In genomic region chr9:113219186-113219936, GRCh38 we compare ENCODE assay signal across 8 cellular contexts. TPM values are rescaled to one million over a fixed set of nuclear protein-coding genes. Genes with fewer than 3 reads are reported as not detected.
A peak's percentile ranks its signal among the peaks of the same experiment; 100 is the strongest.
DNase-seq lines count a peak whose midpoint lies in the region; ATAC-seq lines count a peak whose summit lies in the region.

No MANE protein-coding gene starts in this region.

- no peaks in the 10 kb centered on the region for H3K27me3 ChIP-seq in H7 (ENCODE audit: control insufficient read depth, insufficient read depth, low read length)

- peaks cover 36% of the 10 kb centered on the region for H3K4me1 Mint-ChIP-seq in central memory CD8-positive, alpha-beta T cell

- H3K36me3 Mint-ChIP-seq in central memory CD8-positive, alpha-beta T cell (ENCODE audit: insufficient read depth), result peaks cover 16% of the 10 kb centered on the region

- ATAC-seq in GM21515 (IDR thresholded peaks at IDR 0.05; ENCODE audit: unreplicated experiment), result peak; percentile 41
- ATAC-seq in central memory CD8-positive, alpha-beta T cell (replicated peaks; ENCODE audit: extremely low read depth, poor library complexity, severe bottlenecking), result no peak

- no peaks in the 10 kb centered on the region for H3K27me3 Mint-ChIP-seq in central memory CD8-positive, alpha-beta T cell

- DNase-seq in Jurkat, Clone E6-1 (ENCODE audit: low read depth, low spot score), result no peak
- DNase-seq in central memory CD8-positive, alpha-beta T cell (ENCODE audit: low spot score in 2 of 2), result no peak
- DNase-seq in ureter (ENCODE audit: low spot score) (no peak), H7 (no peak)
- DNase-seq in stimulated activated CD8-positive, alpha-beta memory T cell treated with anti-CD3 and anti-CD28 coated beads, Interleukin-4, amount 100 ng/mL, for 48 hours, result no peak

- peak overlapping the region; percentile 96 for H3K4me3 ChIP-seq in GM08714 (ENCODE audit: low read length)
- peak overlapping the region; percentile 99 for H3K4me3 ChIP-seq in Jurkat, Clone E6-1 (ENCODE audit: low read length)
- H3K4me3 ChIP-seq in skin epidermis, result peak overlapping the region in 2 of 7 experiments; percentile 70 to 77
- H3K4me3 ChIP-seq in H7 (ENCODE audit: insufficient read depth, low read depth, low read length), result no peak overlapping the region

- H3K36me3 ChIP-seq in H7 (replicated peaks; ENCODE audit: control insufficient read depth, insufficient read depth, low read length), result no peaks in the 10 kb centered on the region

- H3K27ac Mint-ChIP-seq in central memory CD8-positive, alpha-beta T cell (ENCODE audit: low read depth), result peak overlapping the region; percentile 89

- no peaks in the 10 kb centered on the region for H3K9me3 Mint-ChIP-seq in central memory CD8-positive, alpha-beta T cell

- H3K4me3 Mint-ChIP-seq in central memory CD8-positive, alpha-beta T cell, result peak overlapping the region; percentile 91

- H3K27ac ChIP-seq in skin epidermis, result peak overlapping the region in 15 of 21 experiments; percentile 8 to 96 (median 92)

RNA-seq across cellular contexts. Expression of gene FKBP15, which starts 1.7 kb away (rescaled TPM):
- 24.1 TPM for polyA plus RNA-seq in Jurkat, Clone E6-1 (2012; ENCODE audit: insufficient read depth, insufficient read length)
- 43.9 TPM for total RNA-seq in ureter
- total RNA-seq in H7 (2014; rRNA removed; shearing (Covaris generic)), result 12.9 and 15.2 TPM in 2 replicates

RNA-seq across cellular contexts. Expression of gene SLC31A1, which starts 2.0 kb away (rescaled TPM):
- polyA plus RNA-seq in Jurkat, Clone E6-1 (2012; ENCODE audit: insufficient read depth, insufficient read length), result 13.2 TPM
- total RNA-seq in ureter, result 26.3 TPM
- total RNA-seq in H7 (2014; rRNA removed; shearing (Covaris generic)), result 21.8 and 26.7 TPM in 2 replicates

RNA-seq across cellular contexts. Expression of gene CDC26, which starts 56.0 kb away (rescaled TPM):
- 44.0 TPM for polyA plus RNA-seq in Jurkat, Clone E6-1 (2012; ENCODE audit: insufficient read depth, insufficient read length)
- 26.6 TPM for total RNA-seq in ureter
- total RNA-seq in H7 (2014; rRNA removed; shearing (Covaris generic)), result 36.0 and 40.8 TPM in 2 replicates

RNA-seq across cellular contexts. Expression of gene PRPF4, which starts 56.1 kb away (rescaled TPM):
- polyA plus RNA-seq in Jurkat, Clone E6-1 (2012; ENCODE audit: insufficient read depth, insufficient read length), result 61.1 TPM
- total RNA-seq in ureter, result 27.5 TPM
- total RNA-seq in H7 (2014; rRNA removed; shearing (Covaris generic)), result 34.5 and 38.4 TPM in 2 replicates
